Comparison of ENCODE assay signal across 16 cellular contexts in genomic region chr1:56145524-56145923, GRCh38.
DNase-seq lines count a peak whose midpoint lies in the region; ATAC-seq lines count a peak whose summit lies in the region.
"Had no signal": no experiment of that assay in that cellular context is flagged by ENCODE, and none has a peak within 500 bp of the region (broad histone marks: within the 10 kb centered on the region; RNA-seq: fewer than 3 reads in every experiment).

No MANE protein-coding gene starts in this region.

- H4K8ac ChIP-seq in neuronal stem cell (ENCODE audit: low read depth, low read length) (no peak overlapping the region), trophoblast cell (ENCODE audit: low read depth, low read length) (no peak overlapping the region)

- H2AK5ac ChIP-seq in neuronal stem cell (ENCODE audit: low read depth, low read length) (no peak overlapping the region), trophoblast cell (ENCODE audit: low read length) (no peak overlapping the region)

- H3K79me2 ChIP-seq in trophoblast cell (ENCODE audit: control insufficient read depth, insufficient read depth, low read length, poor library complexity), result no peaks in the 10 kb centered on the region

- H3K4me3 ChIP-seq in neuronal stem cell (ENCODE audit: low read length in 2 of 2), result no peak overlapping the region
- H3K4me3 ChIP-seq in trophoblast cell (ENCODE audit: low read depth, low read length), result no peak overlapping the region
- H3K4me3 ChIP-seq: HAP-1 had no signal

- no peaks in the 10 kb centered on the region for H3K36me3 ChIP-seq in neuronal stem cell (replicated peaks in 1 of 2; ENCODE audit: control insufficient read depth in 2 of 2, insufficient read depth in 2 of 2, low read length in 2 of 2)
- H3K36me3 ChIP-seq in trophoblast cell (ENCODE audit: control insufficient read depth in 1 of 2, insufficient read depth in 2 of 2, low read length in 2 of 2), result no peaks in the 10 kb centered on the region
- H3K36me3 ChIP-seq: HAP-1 had no signal

- no peaks in the 10 kb centered on the region for H3K9me3 Mint-ChIP-seq in activated CD4-positive, alpha-beta T cell treated with anti-CD3 and anti-CD28 coated beads for 36 hours (ENCODE audit: low read depth)
- H3K9me3 Mint-ChIP-seq: CD8-positive, alpha-beta T cell had no signal

- H2BK120ac ChIP-seq in neuronal stem cell (ENCODE audit: low read depth, low read length) (no peak overlapping the region), trophoblast cell (ENCODE audit: insufficient read depth, low read length, poor library complexity) (no peak overlapping the region)

- no CpG with 5 or more reads among the region's 1 CpG for WGBS in neuronal stem cell (ENCODE audit: extremely low coverage in 2 of 2, insufficient read length in 2 of 2, insufficient replicate concordance in 1 of 2), 2 donors
- no CpG with 5 or more reads among the region's 1 CpG for WGBS in trophoblast cell (ENCODE audit: extremely low coverage, insufficient coverage, insufficient read length)

- CTCF ChIA-PET in activated CD4-positive, alpha-beta T cell treated with anti-CD3 and anti-CD28 coated beads for 36 hours (lab: Charles Lee), result interaction anchor here (0.8 kb wide), 1 partner anchor 1481 kb away, joined by 4 read pairs; no protein-coding TSS in a partner anchor

- H3K27me3 ChIP-seq in neuronal stem cell (ENCODE audit: control insufficient read depth in 3 of 3, insufficient read depth in 3 of 3, low read depth in 1 of 3, low read length in 3 of 3) (no peaks in the 10 kb centered on the region), trophoblast cell (ENCODE audit: insufficient read depth, low read length) (no peaks in the 10 kb centered on the region)

- no peak overlapping the region for H3K14ac ChIP-seq in neuronal stem cell (ENCODE audit: low read length)
- H3K14ac ChIP-seq in trophoblast cell (ENCODE audit: low read length), result no peak overlapping the region

- no peaks in the 10 kb centered on the region for H3K27me3 Mint-ChIP-seq in activated CD4-positive, alpha-beta T cell treated with anti-CD3 and anti-CD28 coated beads for 36 hours

- no peak overlapping the region for H2BK15ac ChIP-seq in neuronal stem cell (ENCODE audit: low read length)

- H3K23ac ChIP-seq in neuronal stem cell (ENCODE audit: low read depth, low read length, poor library complexity), result no peak overlapping the region
- H3K23ac ChIP-seq in trophoblast cell (ENCODE audit: low read length), result no peak overlapping the region

- no peak overlapping the region for H4K12ac ChIP-seq in trophoblast cell (ENCODE audit: low read depth, low read length)

- H4K91ac ChIP-seq in neuronal stem cell (ENCODE audit: low read depth, low read length, poor library complexity) (no peak overlapping the region), trophoblast cell (ENCODE audit: low read depth, low read length) (no peak overlapping the region)

- H3K4me1 Mint-ChIP-seq in activated CD4-positive, alpha-beta T cell treated with anti-CD3 and anti-CD28 coated beads for 36 hours, result no peaks in the 10 kb centered on the region
- H3K4me1 Mint-ChIP-seq: CD14-positive monocyte had no signal

- H2AFZ ChIP-seq in neuronal stem cell (ENCODE audit: low read length) (peak overlapping the region; percentile 42), trophoblast cell (ENCODE audit: insufficient read depth, low read length, poor library complexity) (no peak overlapping the region)

- no peaks in the 10 kb centered on the region for H3K36me3 Mint-ChIP-seq in activated CD4-positive, alpha-beta T cell treated with anti-CD3 and anti-CD28 coated beads for 36 hours (ENCODE audit: low read depth)
- H3K36me3 Mint-ChIP-seq: CD14-positive monocyte; CD8-positive, alpha-beta T cell had no signal

- H3K18ac ChIP-seq in neuronal stem cell (ENCODE audit: low read length) (no peak overlapping the region), trophoblast cell (ENCODE audit: low read length) (no peak overlapping the region)

- POLR2A ChIA-PET in activated CD4-positive, alpha-beta T cell treated with anti-CD3 and anti-CD28 coated beads for 36 hours (lab: Charles Lee), result no interaction called here

- H3K79me1 ChIP-seq in neuronal stem cell (ENCODE audit: low read depth, low read length) (no peaks in the 10 kb centered on the region), trophoblast cell (ENCODE audit: low read length) (peaks cover 1% of the 10 kb centered on the region)

- ATAC-seq in activated CD4-positive, alpha-beta T cell treated with anti-CD3 and anti-CD28 coated beads for 36 hours, result no peak
- ATAC-seq in HG02571 (IDR thresholded peaks at IDR 0.05; ENCODE audit: unreplicated experiment), result no peak
- ATAC-seq: CD8-positive, alpha-beta T cell had no signal

- H2BK5ac ChIP-seq in neuronal stem cell (ENCODE audit: low read length) (no peak overlapping the region), trophoblast cell (ENCODE audit: low read depth, low read length, poor library complexity) (no peak overlapping the region)

- H3K9me3 ChIP-seq in neuronal stem cell (replicated peaks in 1 of 2; ENCODE audit: control insufficient read depth in 2 of 2, insufficient read depth in 1 of 2, low read depth in 1 of 2, low read length in 2 of 2) (no peaks in the 10 kb centered on the region), trophoblast cell (ENCODE audit: insufficient read depth, low read depth, low read length) (no peaks in the 10 kb centered on the region)
- H3K9me3 ChIP-seq: HAP-1 had no signal

- H3K27ac ChIP-seq in neuronal stem cell (replicated peaks; ENCODE audit: low read length) (no peak overlapping the region), trophoblast cell (ENCODE audit: low read depth, low read length) (no peak overlapping the region)
- H3K27ac ChIP-seq: 22Rv1 had no signal

- H3K4me1 ChIP-seq in neuronal stem cell (ENCODE audit: control insufficient read depth in 2 of 2, insufficient read depth in 1 of 2, low read depth in 1 of 2, low read length in 2 of 2), result no peaks in the 10 kb centered on the region
- no peaks in the 10 kb centered on the region for H3K4me1 ChIP-seq in trophoblast cell (ENCODE audit: control insufficient read depth in 1 of 2, insufficient read depth in 2 of 2, low read length in 2 of 2)
- H3K4me1 ChIP-seq: HAP-1 had no signal

- H3K4ac ChIP-seq in neuronal stem cell (ENCODE audit: low read length) (no peak overlapping the region), trophoblast cell (ENCODE audit: low read depth, low read length) (no peak overlapping the region)

- peak; percentile 5 for DNase-seq in activated CD4-positive, alpha-beta T cell treated with anti-CD3 and anti-CD28 coated beads for 36 hours
- DNase-seq in activated CD4-positive, alpha-beta T cell treated with anti-CD3 and anti-CD28 coated beads, Interleukin-2, amount 50 U/mL, for 4 hours, result no peak
- DNase-seq in astrocyte of the hippocampus (ENCODE audit: low read depth, low spot score) (peak; percentile 17), neuronal stem cell (ENCODE audit: low spot score) (no peak), NK-92 (lab: John Stamatoyannopoulos, UW; ENCODE audit: unreplicated experiment) (no peak), trophoblast cell (no peak), nucleus accumbens (lab: John Stamatoyannopoulos, UW) (no peak)
- DNase-seq: CD8-positive, alpha-beta T cell; COR-L47; DMS153; DMS79 treated with DMSO at 0.1 percent for 48 hours; GDM1 had no signal

- H2BK12ac ChIP-seq in neuronal stem cell (ENCODE audit: low read length) (no peak overlapping the region), trophoblast cell (ENCODE audit: low read length) (no peak overlapping the region)

- no peak overlapping the region for H3K4me3 Mint-ChIP-seq in activated CD4-positive, alpha-beta T cell treated with anti-CD3 and anti-CD28 coated beads for 36 hours
- H3K4me3 Mint-ChIP-seq: CD14-positive monocyte; CD8-positive, alpha-beta T cell had no signal

- H3K4me2 ChIP-seq in neuronal stem cell (ENCODE audit: insufficient read depth, low read length, poor library complexity, severe bottlenecking) (no peak overlapping the region), trophoblast cell (ENCODE audit: low read length) (no peak overlapping the region)

- intact Hi-C loops in activated CD4-positive, alpha-beta T cell treated with anti-CD3 and anti-CD28 coated beads for 36 hours (cut with DNase I, micrococcal nuclease), result no loop called here

- H3K9ac ChIP-seq in neuronal stem cell (ENCODE audit: low read depth, low read length, poor library complexity) (no peak overlapping the region), trophoblast cell (ENCODE audit: low read length) (no peak overlapping the region)

- no peak overlapping the region for H3K27ac Mint-ChIP-seq in activated CD4-positive, alpha-beta T cell treated with anti-CD3 and anti-CD28 coated beads for 36 hours
- H3K27ac Mint-ChIP-seq: CD8-positive, alpha-beta T cell had no signal

Comparison
In these comparisons a context has a peak if more than half of its experiments do, and no peak if none do; other contexts are left out.
1. DNase-seq: peak in activated CD4-positive, alpha-beta T cell treated with anti-CD3 and anti-CD28 coated beads for 36 hours (single experiment) and astrocyte of the hippocampus (single experiment); none in activated CD4-positive, alpha-beta T cell treated with anti-CD3 and anti-CD28 coated beads, Interleukin-2, amount 50 U/mL, for 4 hours (0 of 2), neuronal stem cell (single experiment), NK-92 (single experiment), trophoblast cell (0 of 2) and nucleus accumbens (0 of 56).